ENCODE assay signal across 8 cellular contexts in genomic region chr19:4064551-4065260, GRCh38. TPM values are rescaled to one million over a fixed set of nuclear protein-coding genes. Genes with fewer than 3 reads are reported as not detected.
DNase-seq lines count a peak whose midpoint lies in the region; ATAC-seq and TF ChIP-seq lines count a peak whose summit lies in the region.

No MANE protein-coding gene starts in this region.

- H3K4me2 ChIP-seq in OCI-LY7 (ENCODE audit: low read length), result peak overlapping the region; percentile 73

- no TSS peak for BruUV-seq in OCI-LY7 (replicated peaks; lab: Mats Ljungman, UMichigan)

- peaks cover 34% of the 10 kb centered on the region for H4K20me1 ChIP-seq in OCI-LY7 (ENCODE audit: insufficient read depth, low read length)

- TF ChIP-seq CTCF in OCI-LY7 (conservative IDR thresholded peaks at IDR 0.05; ENCODE audit: low read length), result no peak
- TF ChIP-seq CTCF in ascending aorta (IDR thresholded peaks at IDR 0.05), result no peak

- no peak overlapping the region for H2AFZ ChIP-seq in OCI-LY7 (ENCODE audit: low read length)

- no peaks in the 10 kb centered on the region for H3K9me3 ChIP-seq in OCI-LY7 (ENCODE audit: low read length)
- no peaks in the 10 kb centered on the region for H3K9me3 ChIP-seq in ascending aorta

- POLR2A ChIA-PET in OCI-LY7 (lab: Charles Lee), result no interaction called here

- no peaks in the 10 kb centered on the region for H3K27me3 ChIP-seq in ascending aorta
- H3K27me3 ChIP-seq in rectal smooth muscle tissue (ENCODE audit: control insufficient read depth, insufficient read depth, low read length), result no peaks in the 10 kb centered on the region

- ATAC-seq in GM19328 (IDR thresholded peaks at IDR 0.05; ENCODE audit: unreplicated experiment) (peak; percentile 2), HG02973 (IDR thresholded peaks at IDR 0.05; ENCODE audit: unreplicated experiment) (no peak)

- H3K27ac ChIP-seq in OCI-LY7 (ENCODE audit: low read depth, low read length, poor library complexity, severe bottlenecking) (peak overlapping the region; percentile 69), ascending aorta (peak overlapping the region; percentile 90 to 94), rectal smooth muscle tissue (ENCODE audit: low read depth, low read length) (peak overlapping the region; percentile 94)

- CTCF ChIA-PET in OCI-LY7 (lab: Charles Lee; ENCODE audit: unreplicated experiment), result interaction anchor here (0.6 kb wide), 1 partner anchor 170 kb away, joined by 3 read pairs; no protein-coding TSS in a partner anchor

- H3K79me2 ChIP-seq in OCI-LY7 (ENCODE audit: insufficient read depth, low read depth, low read length), result peaks cover 54% of the 10 kb centered on the region

- H3K4me1 ChIP-seq in OCI-LY7 (ENCODE audit: insufficient read depth, low read length, poor library complexity, severe bottlenecking), result peaks cover 60% of the 10 kb centered on the region
- peaks cover 40 to 43% of the 10 kb centered on the region in 2 donors for H3K4me1 ChIP-seq in ascending aorta
- H3K4me1 ChIP-seq in rectal smooth muscle tissue (ENCODE audit: control insufficient read depth, insufficient read depth, low read length), result peaks cover 40% of the 10 kb centered on the region

- H3K9ac ChIP-seq in rectal smooth muscle tissue (ENCODE audit: low read length), result peak overlapping the region; percentile 49

- H3K9me2 ChIP-seq in OCI-LY7 (ENCODE audit: insufficient read depth, low read length), result no peaks in the 10 kb centered on the region

- intact Hi-C loops in OCI-LY7 (cut with micrococcal nuclease; ENCODE audit: unreplicated experiment) (loop anchor here (5.0 kb wide), 2 partner anchors 73 to 118 kb away; partner anchors contain the start of genes ANKRD24 and SIRT6), ascending aorta (cut with DNase I) (loop anchor here (5.0 kb wide), 3 partner anchors 97 to 302 kb away; partner anchors contain the start of genes ANKRD24, APBA3, MRPL54 and SIRT6)

- H3K36me3 ChIP-seq in OCI-LY7 (ENCODE audit: insufficient read depth, low read length), result peaks cover 43% of the 10 kb centered on the region
- H3K36me3 ChIP-seq in ascending aorta, result no peaks in the 10 kb centered on the region
- H3K36me3 ChIP-seq in rectal smooth muscle tissue (ENCODE audit: control insufficient read depth, insufficient read depth, low read length), result no peaks in the 10 kb centered on the region

- peak; percentile 27 for DNase-seq in AG08395 (ENCODE audit: low spot score)
- peak; percentile 52 for DNase-seq in OCI-LY7 (ENCODE audit: low spot score)
- no peak for DNase-seq in ascending aorta (ENCODE audit: low spot score in 2 of 2)
- DNase-seq in hepatic stellate cell (ENCODE audit: low spot score), result peak; percentile 60
- no peak for DNase-seq in kidney glomerular epithelial cell (lab: John Stamatoyannopoulos, UW)

- peak overlapping the region; percentile 98 for H3K4me3 ChIP-seq in OCI-LY7 (ENCODE audit: low read depth, low read length, poor library complexity, severe bottlenecking)
- peak overlapping the region; percentile 84 to 88 for H3K4me3 ChIP-seq in ascending aorta
- peak overlapping the region; percentile 80 for H3K4me3 ChIP-seq in rectal smooth muscle tissue (ENCODE audit: low read length)

RNA-seq across cellular contexts. Expression of gene ZBTB7A, which starts 2.0 kb away (rescaled TPM):
- 13.1 and 17.2 TPM in 2 replicates for total RNA-seq in OCI-LY7 (2014; rRNA removed; shearing (Covaris generic))
- total RNA-seq in OCI-LY7 (2022) (29.3 and 31.2 TPM in 2 replicates), ascending aorta (76.4 TPM)

RNA-seq across cellular contexts. Expression of gene PIAS4, which starts 57.2 kb away (rescaled TPM):
- 25.3 and 31.5 TPM in 2 replicates for total RNA-seq in OCI-LY7 (2014; rRNA removed; shearing (Covaris generic))
- total RNA-seq in OCI-LY7 (2022) (34.4 and 35.0 TPM in 2 replicates), ascending aorta (30.8 TPM)

RNA-seq across cellular contexts. Expression of gene MAP2K2, which starts 59.2 kb away (rescaled TPM):
- 84.7 and 105 TPM in 2 replicates for total RNA-seq in OCI-LY7 (2014; rRNA removed; shearing (Covaris generic))
- total RNA-seq in OCI-LY7 (2022) (116 and 120 TPM in 2 replicates), ascending aorta (155 TPM)

Comparison
In these comparisons a context has a peak if more than half of its experiments do, and no peak if none do; other contexts are left out.
1. DNase-seq: peak in AG08395 (single experiment), OCI-LY7 (single experiment) and hepatic stellate cell (single experiment); none in ascending aorta (0 of 2) and kidney glomerular epithelial cell (single experiment).
2. Peak in every context shown above with its lines, with median percentiles within 50 percentile points of each other: H3K27ac ChIP-seq and H3K4me3 ChIP-seq.